In genomic region chr22:27238935-27239510, GRCh38 we compare ENCODE assay signal across 12 cellular contexts.
A peak's percentile ranks its signal among the peaks of the same experiment; 100 is the strongest.
DNase-seq lines count a peak whose midpoint lies in the region; ATAC-seq and TF ChIP-seq lines count a peak whose summit lies in the region.
"Had no signal": no experiment of that assay in that cellular context is flagged by ENCODE, and none has a peak within 500 bp of the region (broad histone marks: within the 10 kb centered on the region; RNA-seq: fewer than 3 reads in every experiment).

No MANE protein-coding gene starts in this region.

- H3K9me3 Mint-ChIP-seq in CD8-positive, alpha-beta T cell: no peaks in the 10 kb centered on the region

- no peak overlapping the region for H3K27ac Mint-ChIP-seq in CD8-positive, alpha-beta T cell
- H3K27ac Mint-ChIP-seq: activated CD4-positive, alpha-beta T cell treated with anti-CD3 and anti-CD28 coated beads for 36 hours had no signal

- H3K27me3 ChIP-seq in CD8-positive, alpha-beta T cell (ENCODE audit: insufficient read depth, low read length): no peaks in the 10 kb centered on the region
- peaks cover 0 to 13% (median 0%) of the 10 kb centered on the region in 45 donors for H3K27me3 ChIP-seq in dorsolateral prefrontal cortex

- intact Hi-C loops in CD8-positive, alpha-beta T cell (cut with DNase I, micrococcal nuclease): no loop called here
- intact Hi-C loops in dorsolateral prefrontal cortex (cut with DNase I): no loop called here

- peaks cover 13% of the 10 kb centered on the region for H3K27me3 Mint-ChIP-seq in CD8-positive, alpha-beta T cell (ENCODE audit: low read depth)

- no peaks in the 10 kb centered on the region for H3K4me1 ChIP-seq in CD8-positive, alpha-beta T cell (ENCODE audit: insufficient read depth, low read length)

- in situ Hi-C loops in ACHN (cut with HindIII; ENCODE audit: low pct_ligation_motif_present, low pct_unique_long_range_greater_than_20kb, low sequenced_read_pairs): no loop called here

- H3K4me3 Mint-ChIP-seq in CD8-positive, alpha-beta T cell: no peak overlapping the region
- H3K4me3 Mint-ChIP-seq: activated CD4-positive, alpha-beta T cell treated with anti-CD3 and anti-CD28 coated beads for 36 hours; CD14-positive monocyte had no signal

- H3K4me3 ChIP-seq in CD8-positive, alpha-beta T cell (ENCODE audit: low read depth, low read length): no peak overlapping the region
- no peak overlapping the region for H3K4me3 ChIP-seq in dorsolateral prefrontal cortex

- no peak overlapping the region for H3K27ac ChIP-seq in CD8-positive, alpha-beta T cell (ENCODE audit: low read depth, low read length)
- no peak overlapping the region for H3K27ac ChIP-seq in dorsolateral prefrontal cortex

- no peaks in the 10 kb centered on the region for H3K36me3 ChIP-seq in CD8-positive, alpha-beta T cell (ENCODE audit: insufficient read depth, low read length)

- CTCF ChIA-PET in CD8-positive, alpha-beta T cell (lab: Charles Lee): no interaction called here

- no peaks in the 10 kb centered on the region for H3K36me3 Mint-ChIP-seq in CD8-positive, alpha-beta T cell
- H3K36me3 Mint-ChIP-seq: CD14-positive monocyte had no signal

- no peaks in the 10 kb centered on the region for H3K9me3 ChIP-seq in CD8-positive, alpha-beta T cell (ENCODE audit: low read length)

- POLR2A ChIA-PET in CD8-positive, alpha-beta T cell (lab: Charles Lee): no interaction called here

- DNase-seq in ACHN: peak; percentile 93
- DNase-seq in NCI-H2029 (lab: John Stamatoyannopoulos, UW): peak; percentile 72
- peak; percentile 10 to 92 for DNase-seq in dermis microvascular lymphatic vessel endothelial cell (ENCODE audit: low read depth in 2 of 2)
- DNase-seq in lung microvascular endothelial cell (ENCODE audit: low read depth in 2 of 2): peak; percentile 67 to 89
- DNase-seq in CD8-positive, alpha-beta T cell: no peak
- DNase-seq in activated effector memory CD4-positive, alpha-beta T cell treated with Interleukin-2 at 50 U/mL for 16 hours: no peak
- DNase-seq in dorsolateral prefrontal cortex: no peak
- DNase-seq: activated CD4-positive, alpha-beta T cell treated with anti-CD3 and anti-CD28 coated beads for 36 hours; MV-4-11; stimulated activated CD4-positive, alpha-beta T cell treated with anti-CD3 and anti-CD28 coated beads, Interleukin-4, amount 100 ng/mL, for 1 hour had no signal

- ATAC-seq in CD8-positive, alpha-beta T cell: no peak
- no peak for ATAC-seq in GM21737 (IDR thresholded peaks at IDR 0.05; ENCODE audit: unreplicated experiment)
- ATAC-seq: activated CD4-positive, alpha-beta T cell treated with anti-CD3 and anti-CD28 coated beads for 36 hours had no signal

- H3K4me1 Mint-ChIP-seq in CD8-positive, alpha-beta T cell (ENCODE audit: low read depth): no peaks in the 10 kb centered on the region
- H3K4me1 Mint-ChIP-seq: activated CD4-positive, alpha-beta T cell treated with anti-CD3 and anti-CD28 coated beads for 36 hours; CD14-positive monocyte had no signal

- no peak for TF ChIP-seq CTCF in CD8-positive, alpha-beta T cell (IDR thresholded peaks at IDR 0.05)
- no peak for TF ChIP-seq CTCF in dorsolateral prefrontal cortex (IDR thresholded peaks at IDR 0.05 in 54 of 56, conservative IDR thresholded peaks at IDR 0.05 in 2 of 56; ENCODE audit: low read depth in 1 of 56, partially characterized antibody in 56 of 56)

Comparison
In these comparisons a context has a peak if more than half of its experiments do, and no peak if none do; other contexts are left out.
1. DNase-seq: peak in ACHN (single experiment), NCI-H2029 (single experiment), dermis microvascular lymphatic vessel endothelial cell (2 of 2) and lung microvascular endothelial cell (2 of 2); none in CD8-positive, alpha-beta T cell (0 of 7), activated effector memory CD4-positive, alpha-beta T cell treated with Interleukin-2 at 50 U/mL for 16 hours (single experiment) and dorsolateral prefrontal cortex (0 of 10).